32 cellular contexts compared by ENCODE assay signal in the genomic region with DNA sequence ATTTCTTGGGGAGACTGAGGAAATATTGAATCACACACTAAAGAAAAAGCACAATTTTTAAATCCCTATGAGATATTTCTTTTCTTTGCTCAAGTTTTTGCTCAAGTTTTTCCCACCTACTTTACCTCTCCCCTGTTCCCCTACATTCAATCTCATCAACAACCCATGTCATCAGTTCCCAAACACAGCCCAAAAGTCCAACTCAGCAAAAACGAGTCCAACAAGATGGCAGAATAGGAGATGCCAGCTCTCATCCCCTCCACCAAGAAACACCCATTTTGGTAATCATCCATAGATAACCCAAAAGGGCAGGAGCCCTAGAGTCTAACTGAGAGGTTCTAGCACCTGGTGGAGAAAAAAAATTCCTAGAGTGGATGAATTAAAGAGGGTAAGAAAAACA.
"Had no signal": no experiment of that assay in that cellular context is flagged by ENCODE, and none has a peak within 500 bp of the region (broad histone marks: within the 10 kb centered on the region; RNA-seq: fewer than 3 reads in every experiment).

No MANE protein-coding gene starts in this region.

- H3K27me3 ChIP-seq: MG63 had no signal

- DNase-seq: Karpas-422, Kasumi-1, MM.1S, MV-4-11, NCI-H1048, NCI-H1092, NCI-H1092 treated with DMSO at 0.1 percent for 48 hours, NCI-H1105, NCI-H1105 treated with DMSO at 0.1 percent for 48 hours, NCI-H1417, NCI-H1417 treated with DMSO at 0.1 percent for 48 hours, NCI-H1436, NCI-H1436 treated with DMSO at 0.1 percent for 48 hours, NCI-H1694, NCI-H1694 treated with DMSO at 0.1 percent for 48 hours, NCI-H187, NCI-H187 treated with DMSO at 0.1 percent for 48 hours, NCI-H1930, NCI-H2029, NCI-H2029 treated with DMSO at 0.1 percent for 48 hours, NCI-H2081, NCI-H2081 treated with DMSO at 0.1 percent for 48 hours, NCI-H2107, NCI-H2171, NCI-H2171 treated with DMSO at 0.1 percent for 48 hours, NCI-H2227 treated with DMSO at 0.1 percent for 48 hours, NCI-H226, NCI-H345, NCI-H446 treated with DMSO at 0.1 percent for 48 hours, NCI-H510A, NCI-H510A treated with DMSO at 0.1 percent for 48 hours had no signal

- H3K9me3 ChIP-seq: MG63 had no signal

- H3K36me3 ChIP-seq: MG63 had no signal

- H3K4me3 ChIP-seq: MG63 had no signal
